ENCODE assay signal across 13 cellular contexts in genomic region chr19:51375504-51376221, GRCh38.
DNase-seq lines count a peak whose midpoint lies in the region; ATAC-seq lines count a peak whose summit lies in the region.
"Had no signal": no experiment of that assay in that cellular context is flagged by ENCODE, and none has a peak within 500 bp of the region (broad histone marks: within the 10 kb centered on the region; RNA-seq: fewer than 3 reads in every experiment).

No MANE protein-coding gene starts in this region.

- H3K27ac Mint-ChIP-seq in activated naive CD4-positive, alpha-beta T cell treated with anti-CD3 and anti-CD28 coated beads, Interleukin-2, amount 10 ng/mL, durations not matched to agents 7 days and 5 days: peak overlapping the region; percentile 72
- peak overlapping the region; percentile 96 for H3K27ac Mint-ChIP-seq in stimulated activated effector memory CD8-positive, alpha-beta T cell treated with anti-CD3 and anti-CD28 coated beads, Interleukin-12 subunit alpha, Interleukin-12 subunit beta, amount 100 ng/mL, for 72 hours

- H3K4me1 Mint-ChIP-seq in activated naive CD4-positive, alpha-beta T cell treated with anti-CD3 and anti-CD28 coated beads, Interleukin-2, amount 10 ng/mL, durations not matched to agents 7 days and 5 days: peaks cover 70% of the 10 kb centered on the region
- H3K4me1 Mint-ChIP-seq in stimulated activated effector memory CD8-positive, alpha-beta T cell treated with anti-CD3 and anti-CD28 coated beads, Interleukin-12 subunit alpha, Interleukin-12 subunit beta, amount 100 ng/mL, for 72 hours: peaks cover 61% of the 10 kb centered on the region

- H3K9me3 Mint-ChIP-seq in activated naive CD4-positive, alpha-beta T cell treated with anti-CD3 and anti-CD28 coated beads, Interleukin-2, amount 10 ng/mL, durations not matched to agents 7 days and 5 days: peaks cover 7% of the 10 kb centered on the region
- no peaks in the 10 kb centered on the region for H3K9me3 Mint-ChIP-seq in stimulated activated effector memory CD8-positive, alpha-beta T cell treated with anti-CD3 and anti-CD28 coated beads, Interleukin-12 subunit alpha, Interleukin-12 subunit beta, amount 100 ng/mL, for 72 hours

- CTCF ChIA-PET in activated naive CD4-positive, alpha-beta T cell treated with anti-CD3 and anti-CD28 coated beads, Interleukin-2, amount 10 ng/mL, durations not matched to agents 7 days and 5 days (lab: Charles Lee): interaction anchor here (1.5 kb wide), 1 partner anchor 20 kb away, joined by 4 read pairs; no protein-coding TSS in a partner anchor

- DNase-seq in activated gamma-delta T cell treated with Interleukin-2 at 50 U/mL for 16 hours (peak; percentile 35), activated gamma-delta T cell (lab: John Stamatoyannopoulos, UW) (no peak), Kasumi-1 (lab: John Stamatoyannopoulos, UW) (peak; percentile 24 to 44), NCI-H1694 (lab: John Stamatoyannopoulos, UW) (no peak), middle frontal gyrus (ENCODE audit: extremely low spot score, low spot score) (no peak), LoVo (ENCODE audit: low spot score) (no peak)
- DNase-seq in activated naive CD4-positive, alpha-beta T cell treated with anti-CD3 and anti-CD28 coated beads, Interleukin-2, amount 10 ng/mL, durations not matched to agents 7 days and 5 days: peak; percentile 50
- peak in 1 of 2 donors; percentile 77 for DNase-seq in stimulated activated effector memory CD8-positive, alpha-beta T cell treated with anti-CD3 and anti-CD28 coated beads, Interleukin-12 subunit alpha, Interleukin-12 subunit beta, amount 100 ng/mL, for 72 hours (ENCODE audit: low spot score in 2 of 2)
- DNase-seq: glutamatergic neuron, left ventricle myocardium inferior, NCI-H1436 treated with DMSO at 0.1 percent for 48 hours, NCI-H69, SHP77 treated with DMSO at 0.1 percent for 48 hours had no signal

- H3K27me3 Mint-ChIP-seq in activated naive CD4-positive, alpha-beta T cell treated with anti-CD3 and anti-CD28 coated beads, Interleukin-2, amount 10 ng/mL, durations not matched to agents 7 days and 5 days: no peaks in the 10 kb centered on the region

- H3K4me3 Mint-ChIP-seq in activated naive CD4-positive, alpha-beta T cell treated with anti-CD3 and anti-CD28 coated beads, Interleukin-2, amount 10 ng/mL, durations not matched to agents 7 days and 5 days: no peak overlapping the region
- H3K4me3 Mint-ChIP-seq in stimulated activated effector memory CD8-positive, alpha-beta T cell treated with anti-CD3 and anti-CD28 coated beads, Interleukin-12 subunit alpha, Interleukin-12 subunit beta, amount 100 ng/mL, for 72 hours: peak overlapping the region; percentile 92

- peaks cover 5% of the 10 kb centered on the region for H3K36me3 Mint-ChIP-seq in activated naive CD4-positive, alpha-beta T cell treated with anti-CD3 and anti-CD28 coated beads, Interleukin-2, amount 10 ng/mL, durations not matched to agents 7 days and 5 days
- peaks cover 49% of the 10 kb centered on the region for H3K36me3 Mint-ChIP-seq in stimulated activated effector memory CD8-positive, alpha-beta T cell treated with anti-CD3 and anti-CD28 coated beads, Interleukin-12 subunit alpha, Interleukin-12 subunit beta, amount 100 ng/mL, for 72 hours

- peak; percentile 20 for ATAC-seq in stimulated activated effector memory CD8-positive, alpha-beta T cell treated with anti-CD3 and anti-CD28 coated beads, Interleukin-12 subunit alpha, Interleukin-12 subunit beta, amount 100 ng/mL, for 72 hours

Comparison
In these comparisons a context has a peak if more than half of its experiments do, and no peak if none do; other contexts are left out.
1. DNase-seq: peak in activated gamma-delta T cell treated with Interleukin-2 at 50 U/mL for 16 hours (single experiment), Kasumi-1 (2 of 2) and activated naive CD4-positive, alpha-beta T cell treated with anti-CD3 and anti-CD28 coated beads, Interleukin-2, amount 10 ng/mL, durations not matched to agents 7 days and 5 days (single experiment); none in activated gamma-delta T cell (single experiment), NCI-H1694 (single experiment), middle frontal gyrus (single experiment) and LoVo (single experiment).